In genomic region chr1:167107456-167107855, GRCh38 we compare ENCODE assay signal across 29 cellular contexts. TPM values are rescaled to one million over a fixed set of nuclear protein-coding genes. Genes with fewer than 3 reads are reported as not detected.
A peak's percentile ranks its signal among the peaks of the same experiment; 100 is the strongest.
DNase-seq lines count a peak whose midpoint lies in the region; ATAC-seq, FAIRE-seq and TF ChIP-seq lines count a peak whose summit lies in the region.
"Had no signal": no experiment of that assay in that cellular context is flagged by ENCODE, and none has a peak within 500 bp of the region (broad histone marks: within the 10 kb centered on the region; RNA-seq: fewer than 3 reads in every experiment).

No MANE protein-coding gene starts in this region.

- FAIRE-seq in HTR-8/SVneo (lab: Jason Lieb, UNC) (peak; percentile 64), astrocyte (lab: Jason Lieb, UNC) (no peak)
- FAIRE-seq: endometrium, K562 had no signal

- peaks cover 11% of the 10 kb centered on the region for H3K27me3 ChIP-seq in astrocyte (ENCODE audit: insufficient read depth, low read length)

- H3K9me3 ChIP-seq in astrocyte (ENCODE audit: insufficient read depth, low read depth, low read length): no peaks in the 10 kb centered on the region
- H3K9me3 ChIP-seq: suprapubic skin had no signal

- H3K4me1 ChIP-seq in astrocyte (ENCODE audit: insufficient read depth, low read length): no peaks in the 10 kb centered on the region
- H3K4me1 ChIP-seq: suprapubic skin had no signal

- TF ChIP-seq CTCF in astrocyte (IDR thresholded peaks at IDR 0.05; ENCODE audit: insufficient read depth, low read depth, low read length): no peak

- intact Hi-C loops in Right ventricle myocardium superior (cut with DNase I): no loop called here

- H3K36me3 ChIP-seq in astrocyte (ENCODE audit: insufficient read depth, low read length): no peaks in the 10 kb centered on the region
- H3K36me3 ChIP-seq: suprapubic skin had no signal

- peaks cover 2% of the 10 kb centered on the region for H3K27me3 Mint-ChIP-seq in astrocyte (ENCODE audit: low read depth, unreplicated experiment)

- no peaks in the 10 kb centered on the region for H4K20me1 ChIP-seq in astrocyte (ENCODE audit: insufficient read depth, low read length)

- H3K79me2 ChIP-seq in astrocyte (ENCODE audit: insufficient read depth, low read length): no peaks in the 10 kb centered on the region

- H3K27ac ChIP-seq in astrocyte (ENCODE audit: low read depth, low read length): no peak overlapping the region
- H3K27ac ChIP-seq: C4-2B, SK-N-MC, suprapubic skin had no signal

- H3K4me2 ChIP-seq in astrocyte (ENCODE audit: low read length): no peak overlapping the region

- H3K9ac ChIP-seq in astrocyte (ENCODE audit: low read length): no peak overlapping the region

- H2AFZ ChIP-seq in astrocyte (ENCODE audit: low read depth, low read length): no peak overlapping the region

- ATAC-seq in Right ventricle myocardium superior (ENCODE audit: poor library complexity) (peak; percentile 51), GM18868 (IDR thresholded peaks at IDR 0.05; ENCODE audit: unreplicated experiment) (no peak)
- ATAC-seq: K562; left colon; natural killer cell; stimulated activated naive B cell treated with anti-CD40 and anti-IgM and Interleukin-4, amounts not matched to agents 10 μg/mL and 1 μg/mL and 100 μg/mL, for 72 hours had no signal

- peaks cover 12% of the 10 kb centered on the region for H3K36me3 Mint-ChIP-seq in astrocyte (ENCODE audit: low read depth, unreplicated experiment)
- H3K36me3 Mint-ChIP-seq: mesothelial cell of epicardium had no signal

- no peak overlapping the region for H3K4me3 Mint-ChIP-seq in astrocyte (ENCODE audit: unreplicated experiment)
- H3K4me3 Mint-ChIP-seq: dendritic cell treated with granulocyte-macrophage colony-stimulating factor and Interleukin-4, amounts not matched to agents 40 ng/mL and 50 ng/mL, for 4 days; HFFc6; mesothelial cell of epicardium; natural killer cell; stimulated activated naive B cell treated with anti-CD40 and anti-IgM and Interleukin-4, amounts not matched to agents 10 μg/mL and 1 μg/mL and 100 μg/mL, for 72 hours had no signal

- DNase-seq in HTR-8/SVneo (ENCODE audit: insufficient read length, low spot score) (no peak), astrocyte (ENCODE audit: low read depth) (peak; percentile 48), Right ventricle myocardium superior (no peak), renal cortical epithelial cell (ENCODE audit: low read depth) (peak; percentile 82), COLO829 (ENCODE audit: low spot score) (no peak), hippocampal formation (lab: John Stamatoyannopoulos, UW) (no peak)
- DNase-seq: activated CD4-positive, alpha-beta T cell treated with anti-CD3 and anti-CD28 coated beads for 4 hours; activated CD8-positive, alpha-beta memory T cell treated with anti-CD3 and anti-CD28 coated beads for 24 hours; activated naive CD4-positive, alpha-beta T cell; activated T-cell treated with anti-CD3 and anti-CD28 coated beads, Interleukin-2, amount 50 U/mL, for 1 hour; head of caudate nucleus; HFFc6; left colon; natural killer cell; NCI-H187 treated with DMSO at 0.1 percent for 48 hours; NCI-H526 treated with DMSO at 0.1 percent for 48 hours; stimulated activated CD4-positive, alpha-beta T cell treated with anti-CD3 and anti-CD28 coated beads, Interleukin-12 subunit alpha, Interleukin-12 subunit beta, amount 100 ng/mL, for 4 hours; stimulated activated CD4-positive, alpha-beta T cell treated with anti-CD3 and anti-CD28 coated beads, Interleukin-4, amount 100 ng/mL, for 24 hours; stimulated activated naive B cell treated with anti-CD40 and anti-IgM and Interleukin-4, amounts not matched to agents 10 μg/mL and 1 μg/mL and 100 μg/mL, for 72 hours had no signal

- no peak overlapping the region for H3K27ac Mint-ChIP-seq in astrocyte (ENCODE audit: unreplicated experiment)
- H3K27ac Mint-ChIP-seq: dendritic cell treated with granulocyte-macrophage colony-stimulating factor and Interleukin-4, amounts not matched to agents 40 ng/mL and 50 ng/mL, for 4 days; HFFc6; mesothelial cell of epicardium had no signal

- peaks cover 10% of the 10 kb centered on the region for H3K9me3 Mint-ChIP-seq in astrocyte (ENCODE audit: unreplicated experiment)
- H3K9me3 Mint-ChIP-seq: HFFc6 had no signal

- peaks cover 11% of the 10 kb centered on the region for H3K4me1 Mint-ChIP-seq in astrocyte (ENCODE audit: low read depth, unreplicated experiment)

- H3K4me3 ChIP-seq in astrocyte (ENCODE audit: insufficient read depth, low read depth, low read length): no peak overlapping the region
- H3K4me3 ChIP-seq: K562, SK-N-MC, suprapubic skin had no signal

RNA-seq across cellular contexts. Expression of gene STYXL2, which starts 13.6 kb away (rescaled TPM):
- total RNA-seq in astrocyte: 0.82 and 0.99 TPM in 2 replicates
- total RNA-seq in Right ventricle myocardium superior: 121 TPM
- 0.05 TPM in 1 of 2 replicates, not detected in the other for total RNA-seq in renal cortical epithelial cell
- total RNA-seq: HFFc6; K562; natural killer cell; T-helper 2 cell treated with Interferon-gamma antibody and Interleukin-4, amounts not matched to agents 100 ng/mL and 5 ng/mL, for 36 hours had no signal

RNA-seq across cellular contexts. Expression of gene GPA33, which starts 17.3 kb away (rescaled TPM):
- total RNA-seq in astrocyte (0.99 and 1.2 TPM in 2 replicates), Right ventricle myocardium superior (0.19 TPM), renal cortical epithelial cell (0.10 and 0.17 TPM in 2 replicates)
- total RNA-seq: HFFc6, osteocyte had no signal

Comparison
In these comparisons a context has a peak if more than half of its experiments do, and no peak if none do; other contexts are left out.
1. DNase-seq: peak in astrocyte (single experiment) and renal cortical epithelial cell (single experiment); none in HTR-8/SVneo (single experiment), Right ventricle myocardium superior (single experiment), COLO829 (single experiment) and hippocampal formation (0 of 2).
2. RNA of gene STYXL2, which starts 13.6 kb away (total RNA-seq): 121 TPM in Right ventricle myocardium superior (single experiment); 0.82 to 0.99 TPM in astrocyte and 0.05 TPM in renal cortical epithelial cell; every median in the first group is over 10 times any median in the second.